Comparison of ENCODE assay signal across 20 cellular contexts in the genomic region with DNA sequence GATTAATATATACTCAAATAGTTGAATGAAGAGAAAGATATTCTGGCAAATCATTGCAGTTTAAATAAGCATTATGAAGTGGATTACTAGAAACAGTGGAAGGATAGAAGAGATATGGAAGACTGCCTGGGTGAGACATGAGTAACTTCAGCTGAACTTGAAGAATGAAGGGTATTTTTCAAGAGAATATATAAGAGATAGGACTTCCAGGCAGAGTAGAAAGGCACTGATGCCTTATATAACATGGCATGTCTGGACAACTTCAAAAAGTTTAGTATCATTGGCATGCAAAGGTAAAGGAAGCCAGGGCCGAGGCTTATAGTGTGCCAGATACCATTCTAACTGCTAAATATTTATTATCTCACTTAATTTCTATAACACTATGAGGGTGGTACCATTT.
"Had no signal": no experiment of that assay in that cellular context is flagged by ENCODE, and none has a peak within 500 bp of the region (broad histone marks: within the 10 kb centered on the region; RNA-seq: fewer than 3 reads in every experiment).

No MANE protein-coding gene starts in this region.

- H3K9me3 ChIP-seq: gastrocnemius medialis had no signal

- H3K4me2 ChIP-seq: neural progenitor cell had no signal

- H3K9ac ChIP-seq: neural progenitor cell had no signal

- H2AFZ ChIP-seq: neural progenitor cell had no signal

- H3K4me3 ChIP-seq: gastrocnemius medialis, left ventricle myocardium inferior, mucosa of descending colon, neural progenitor cell, ovary, spleen had no signal

- H3K36me3 Mint-ChIP-seq: neural progenitor cell had no signal

- H3K4me3 Mint-ChIP-seq: activated CD4-positive, alpha-beta T cell treated with anti-CD3 and anti-CD28 coated beads, Interleukin-2, amount 10 ng/mL, durations not matched to agents 24 days and 14 days; effector memory CD8-positive, alpha-beta T cell; naive thymus-derived CD4-positive, alpha-beta T cell; neural progenitor cell; stimulated activated naive B cell treated with anti-CD40 and anti-IgM and Interleukin-4, amounts not matched to agents 10 μg/mL and 1 μg/mL and 100 μg/mL, for 72 hours had no signal

- DNase-seq: activated CD4-positive, alpha-beta T cell treated with anti-CD3 and anti-CD28 coated beads, Interleukin-2, amount 10 ng/mL, durations not matched to agents 24 days and 14 days; activated CD8-positive, alpha-beta memory T cell treated with anti-CD3 and anti-CD28 coated beads, Interleukin-2, amount 50 U/mL, for 48 hours; activated effector memory CD4-positive, alpha-beta T cell treated with Interleukin-2 at 50 U/mL for 16 hours; activated naive CD4-positive, alpha-beta T cell treated with anti-CD3 and anti-CD28 coated beads, Interleukin-2, amount 50 U/mL, for 16 hours; activated T-cell treated with anti-CD3 and anti-CD28 coated beads, Interleukin-2, amount 50 U/mL, for 48 hours; caudate nucleus; effector memory CD8-positive, alpha-beta T cell; gastrocnemius medialis; head of caudate nucleus; kidney glomerular epithelial cell; left ventricle myocardium inferior; mucosa of descending colon; naive thymus-derived CD4-positive, alpha-beta T cell; ovary; spleen; stimulated activated CD4-positive, alpha-beta T cell treated with anti-CD3 and anti-CD28 coated beads, Interleukin-4, amount 100 ng/mL, for 4 hours; stimulated activated naive B cell treated with anti-CD40 and anti-IgM and Interleukin-4, amounts not matched to agents 10 μg/mL and 1 μg/mL and 100 μg/mL, for 72 hours; T1000 had no signal

- H3K36me3 ChIP-seq: gastrocnemius medialis, left ventricle myocardium inferior, neural progenitor cell, ovary, spleen had no signal

- H3K27me3 ChIP-seq: gastrocnemius medialis, neural progenitor cell, ovary had no signal

- H3K4me1 ChIP-seq: gastrocnemius medialis, left ventricle myocardium inferior, neural progenitor cell, spleen had no signal

- H3K4me1 Mint-ChIP-seq: activated CD4-positive, alpha-beta T cell treated with anti-CD3 and anti-CD28 coated beads, Interleukin-2, amount 10 ng/mL, durations not matched to agents 24 days and 14 days; naive thymus-derived CD4-positive, alpha-beta T cell; neural progenitor cell; stimulated activated naive B cell treated with anti-CD40 and anti-IgM and Interleukin-4, amounts not matched to agents 10 μg/mL and 1 μg/mL and 100 μg/mL, for 72 hours had no signal

- H3K27ac ChIP-seq: gastrocnemius medialis, left ventricle myocardium inferior, neural progenitor cell, ovary, spleen had no signal

- H3K27ac Mint-ChIP-seq: activated CD4-positive, alpha-beta T cell treated with anti-CD3 and anti-CD28 coated beads, Interleukin-2, amount 10 ng/mL, durations not matched to agents 24 days and 14 days; effector memory CD8-positive, alpha-beta T cell; naive thymus-derived CD4-positive, alpha-beta T cell; neural progenitor cell; stimulated activated naive B cell treated with anti-CD40 and anti-IgM and Interleukin-4, amounts not matched to agents 10 μg/mL and 1 μg/mL and 100 μg/mL, for 72 hours had no signal

- ATAC-seq: effector memory CD8-positive, alpha-beta T cell; gastrocnemius medialis; mucosa of descending colon; naive thymus-derived CD4-positive, alpha-beta T cell; sciatic nerve; stimulated activated naive B cell treated with anti-CD40 and anti-IgM and Interleukin-4, amounts not matched to agents 10 μg/mL and 1 μg/mL and 100 μg/mL, for 72 hours had no signal
